In the genomic region with DNA sequence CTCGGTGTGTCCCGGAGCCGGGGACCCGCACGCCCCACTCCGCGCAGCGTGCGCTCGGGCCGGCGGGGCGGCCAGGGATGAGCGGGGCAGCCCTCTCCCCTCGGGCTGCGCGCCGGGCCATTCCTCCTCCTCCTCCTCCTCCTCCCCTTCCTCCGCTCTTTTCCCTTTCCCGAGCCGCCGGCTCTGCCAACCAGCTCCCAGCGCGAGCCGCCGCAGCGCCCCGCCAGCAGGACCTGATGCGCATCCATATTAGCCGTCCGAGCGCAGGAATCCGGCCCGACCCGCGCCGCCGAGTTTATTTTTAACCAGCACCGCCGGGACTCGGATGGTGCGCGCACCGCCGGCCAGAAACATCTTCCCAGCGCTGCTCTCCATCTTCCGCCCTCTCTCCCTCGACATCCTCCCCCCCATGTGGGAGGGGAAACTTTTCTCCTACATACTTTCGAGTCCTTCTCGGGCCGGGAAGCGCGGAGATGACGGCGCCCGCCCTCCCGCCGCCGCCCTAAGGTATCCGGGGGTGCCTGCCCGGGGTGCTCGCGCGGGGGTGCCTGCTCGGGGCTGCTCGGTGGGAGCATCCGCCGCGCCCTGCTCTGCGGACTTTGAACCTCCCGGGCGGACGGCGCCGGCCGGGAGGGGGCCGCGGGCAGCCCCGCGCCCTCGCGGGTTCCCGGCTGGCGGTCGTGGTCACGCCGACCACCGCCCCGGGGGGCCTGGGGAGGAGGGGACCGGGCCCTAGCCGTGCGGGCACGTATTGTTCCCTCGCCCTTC, we compare ENCODE assay signal across 8 cellular contexts. TPM values are rescaled to one million over a fixed set of nuclear protein-coding genes. Genes with fewer than 3 reads are reported as not detected.
DNase-seq lines count a peak whose midpoint lies in the region; ATAC-seq, FAIRE-seq and TF ChIP-seq lines count a peak whose summit lies in the region.

No MANE protein-coding gene starts in this region.

- intact Hi-C loops in body of pancreas (cut with DNase I): no loop called here

- ATAC-seq in HG02981 (IDR thresholded peaks at IDR 0.05; ENCODE audit: unreplicated experiment) (peak; percentile 6), body of pancreas (peak; percentile 47), HG02885 (IDR thresholded peaks at IDR 0.05; ENCODE audit: poor library complexity, unreplicated experiment) (no peak), HG02884 (IDR thresholded peaks at IDR 0.05; ENCODE audit: unreplicated experiment) (no peak)

- peaks cover 44% of the 10 kb centered on the region for H3K4me1 ChIP-seq in body of pancreas
- peaks cover 3 to 9% of the 10 kb centered on the region in 2 donors for H3K4me1 ChIP-seq in small intestine (ENCODE audit: control insufficient read depth in 2 of 2, insufficient read depth in 1 of 2, low read depth in 1 of 2, low read length in 1 of 2)

- H3K4me3 ChIP-seq in body of pancreas (peak overlapping the region; percentile 84 to 89), iPS-18c (ENCODE audit: insufficient read depth, low read depth, low read length) (peak overlapping the region; percentile 95), small intestine (ENCODE audit: low read depth in 1 of 2, low read length in 2 of 2) (peak overlapping the region; percentile 93 to 94)

- TF ChIP-seq POLR2A in body of pancreas (IDR thresholded peaks at IDR 0.05): peak; percentile 19 to 52 (median 48)

- H3K9me3 ChIP-seq in body of pancreas (no peaks in the 10 kb centered on the region), iPS-18c (ENCODE audit: control insufficient read depth, insufficient read depth, low read length) (peaks cover 2% of the 10 kb centered on the region), small intestine (ENCODE audit: control insufficient read depth, low read depth) (no peaks in the 10 kb centered on the region)

- DNase-seq in GM03348 (ENCODE audit: low spot score): peak; percentile 77
- DNase-seq in T-helper 1 cell: peak; percentile 16 to 42 (median 26)
- DNase-seq in body of pancreas: peak; percentile 54 to 66 (median 58)
- peak; percentile 61 for DNase-seq in small intestine

- H3K36me3 ChIP-seq in body of pancreas (replicated peaks in 1 of 2; ENCODE audit: insufficient read depth in 1 of 2, low read depth in 2 of 2) (no peaks in the 10 kb centered on the region), small intestine (ENCODE audit: control insufficient read depth in 2 of 2, insufficient read depth in 2 of 2, low read length in 2 of 2) (no peaks in the 10 kb centered on the region)

- H3K27me3 ChIP-seq in body of pancreas (no peaks in the 10 kb centered on the region), small intestine (ENCODE audit: control insufficient read depth in 2 of 2, insufficient read depth in 2 of 2, low read length in 2 of 2) (no peaks in the 10 kb centered on the region)

- H3K27ac ChIP-seq in body of pancreas (peak overlapping the region; percentile 82 to 91 (median 89)), small intestine (ENCODE audit: low read depth in 1 of 2, low read length in 1 of 2) (peak overlapping the region; percentile 93 to 94)

- peak in 1 of 7 experiments; percentile 2 for TF ChIP-seq CTCF in body of pancreas (IDR thresholded peaks at IDR 0.05)

- 0 to 2% methylated on average over 17 to 78 of the region's 94 CpGs for WGBS in body of pancreas, 2 donors
- WGBS in small intestine, 3 donors: 0 to 1% (median 0%) methylated on average over 56 to 94 of the region's 94 CpGs

- FAIRE-seq in small intestine (lab: Jason Lieb, UNC): no peak

RNA-seq across cellular contexts. Expression of a gene that starts 0.6 kb away (rescaled TPM):
- total RNA-seq in body of pancreas: 10 to 100 TPM; 33.5 to 44.8 TPM
- 10 to 100 TPM in 2 of 3 donors, 1 to 10 TPM in 1; 6.5 to 12.7 (median 10.3) TPM for polyA plus RNA-seq in small intestine

Comparison
In these comparisons a context has a peak if more than half of its experiments do, and no peak if none do; other contexts are left out.
1. DNase-seq: peak in every context shown above with its lines; median percentile 77 in GM03348; 61 in small intestine; 58 in body of pancreas; 26 in T-helper 1 cell.
2. ATAC-seq: peak in HG02981 (single experiment) and body of pancreas (single experiment); none in HG02885 (single experiment) and HG02884 (single experiment).
3. Peak in every context shown above with its lines, with median percentiles within 50 percentile points of each other: H3K4me3 ChIP-seq.